ENCODE assay signal across 21 cellular contexts in the genomic region with DNA sequence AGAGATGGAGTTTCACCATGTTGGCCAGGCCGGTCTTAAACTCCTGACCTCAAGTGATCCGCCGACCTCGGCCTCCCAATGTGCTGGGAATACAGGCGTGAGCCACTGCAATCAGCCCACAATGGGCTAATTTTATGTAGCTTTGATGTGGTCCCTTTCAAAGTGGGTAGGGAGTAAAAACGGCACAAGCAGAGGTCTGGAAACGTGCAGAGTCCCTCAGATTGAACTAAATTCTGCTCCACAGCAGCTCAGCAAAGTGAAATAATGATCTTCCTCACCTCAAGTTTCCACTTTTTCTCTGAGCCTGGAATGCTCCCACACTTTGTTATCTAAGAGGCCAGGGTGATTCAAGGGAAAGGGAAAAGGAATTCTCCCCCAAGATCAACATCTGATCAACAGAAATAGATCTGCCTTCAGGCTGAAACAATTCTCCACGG. TPM values are rescaled to one million over a fixed set of nuclear protein-coding genes. Genes with fewer than 3 reads are reported as not detected.
DNase-seq lines count a peak whose midpoint lies in the region; ATAC-seq, FAIRE-seq and TF ChIP-seq lines count a peak whose summit lies in the region.
"Had no signal": no experiment of that assay in that cellular context is flagged by ENCODE, and none has a peak within 500 bp of the region (broad histone marks: within the 10 kb centered on the region; RNA-seq: fewer than 3 reads in every experiment).

No MANE protein-coding gene starts in this region.

- H3K4me2 ChIP-seq in HepG2 (ENCODE audit: low read depth, low read length), result no peak overlapping the region

- H3K27ac ChIP-seq in HepG2 (ENCODE audit: extremely low read length, insufficient read depth, low read length), result no peak overlapping the region
- no peak overlapping the region for H3K27ac ChIP-seq in left ventricle myocardium inferior (replicated peaks)

- peaks cover 0 to 18% of the 10 kb centered on the region in 2 experiments; a peak in 2 of 5 replicates for H3K27me3 ChIP-seq in HepG2 (ENCODE audit: control insufficient read depth in 1 of 2, insufficient read depth in 2 of 2, low read length in 2 of 2)
- H3K27me3 ChIP-seq in left ventricle myocardium inferior (ENCODE audit: low read depth), result peaks cover 44% of the 10 kb centered on the region

- 12% methylated on average over 8 of the region's 8 CpGs for WGBS in HepG2 (ENCODE audit: low lambda C conversion rate)

- no TSS peak for BruUV-seq in HepG2 (replicated peaks; lab: Mats Ljungman, UMichigan)

- H3K4me1 ChIP-seq in HepG2 (ENCODE audit: insufficient read depth, low read length) (no peaks in the 10 kb centered on the region), left ventricle myocardium inferior (peaks cover 6% of the 10 kb centered on the region)
- H3K4me1 ChIP-seq: Caco-2 had no signal

- TF ChIP-seq EP300 in HepG2 (IDR thresholded peaks at IDR 0.05; ENCODE audit: low read depth in 2 of 2, low read length in 2 of 2) (no peak), HepG2 (CRISPR knock-in tag; IDR thresholded peaks at IDR 0.05; ENCODE audit: borderline replicate concordance) (no peak)

- no peaks in the 10 kb centered on the region for H3K79me2 ChIP-seq in HepG2 (ENCODE audit: insufficient read depth, low read length)

- H3K9ac ChIP-seq in HepG2 (ENCODE audit: insufficient read depth, low read depth, low read length), result no peak overlapping the region

- intact Hi-C loops in HepG2 (cut with micrococcal nuclease; ENCODE audit: unreplicated experiment), result no loop called here
- intact Hi-C loops in left ventricle myocardium inferior (cut with micrococcal nuclease), result no loop called here

- H2AFZ ChIP-seq in HepG2 (ENCODE audit: low read length), result no peak overlapping the region

- H3K9me3 ChIP-seq in HepG2 (ENCODE audit: low read length) (no peaks in the 10 kb centered on the region), left ventricle myocardium inferior (replicated peaks) (no peaks in the 10 kb centered on the region)
- H3K9me3 ChIP-seq: Caco-2 had no signal

- H3K36me3 ChIP-seq in HepG2 (replicated peaks in 1 of 2; ENCODE audit: control insufficient read depth in 1 of 2, insufficient read depth in 2 of 2, low read length in 2 of 2), result no peaks in the 10 kb centered on the region
- no peaks in the 10 kb centered on the region for H3K36me3 ChIP-seq in left ventricle myocardium inferior

- ATAC-seq in HepG2, result no peak
- ATAC-seq: GM12878 had no signal

- no peak overlapping the region for H3K4me3 ChIP-seq in HepG2 (replicated peaks in 1 of 3; ENCODE audit: insufficient read depth in 1 of 3, low read depth in 2 of 3, low read length in 3 of 3)
- H3K4me3 ChIP-seq in left ventricle myocardium inferior, result no peak overlapping the region
- H3K4me3 ChIP-seq: GM12878 had no signal

- in situ Hi-C loops in HepG2 (cut with HindIII; ENCODE audit: extremely low pct_ligation_motif_present, low pct_unique_long_range_greater_than_20kb), result no loop called here

- TF ChIP-seq RAD21 in HepG2 (CRISPR knock-in tag; IDR thresholded peaks at IDR 0.05), result no peak

- no peaks in the 10 kb centered on the region for H4K20me1 ChIP-seq in HepG2 (ENCODE audit: insufficient read depth, low read length)

- peak; percentile 16 for DNase-seq in astrocyte of the hippocampus (ENCODE audit: low read depth, low spot score)
- peak; percentile 66 for DNase-seq in foreskin melanocyte
- peak; percentile 64 for DNase-seq in putamen (ENCODE audit: low spot score)
- no peak for DNase-seq in amniotic stem cell (lab: John Stamatoyannopoulos, UW)
- DNase-seq in NCI-H2171 (lab: John Stamatoyannopoulos, UW), result no peak
- DNase-seq in HepG2 (ENCODE audit: low spot score), result no peak
- no peak for DNase-seq in left ventricle myocardium inferior
- DNase-seq: Caco-2; CD4-positive, alpha-beta memory T cell; DND-41; H7; Karpas-422; NCI-H1694; NCI-H2081; NCI-H446; NCI-H526; OCI-M1; Right ventricle myocardium superior had no signal

- CTCF ChIA-PET in HepG2 (lab: Yijun Ruan, JAX; ENCODE audit: low intra/inter-chr PET ratio, low total read pairs), result no interaction called here

- TF ChIP-seq POLR2A in HepG2 (IDR thresholded peaks at IDR 0.05; ENCODE audit: insufficient read depth in 1 of 2, low read depth in 2 of 2, low read length in 2 of 2), result no peak

- TF ChIP-seq CTCF in HepG2 (CRISPR knock-in tag; IDR thresholded peaks at IDR 0.05) (no peak), left ventricle myocardium inferior (IDR thresholded peaks at IDR 0.05; ENCODE audit: borderline replicate concordance) (no peak)

- no peak for FAIRE-seq in HepG2 (lab: Jason Lieb, UNC)
- FAIRE-seq: GM12878, RCC 7860 had no signal

- POLR2A ChIA-PET in HepG2 (lab: Yijun Ruan, JAX), result no interaction called here

TF ChIP-seq in HepG2, 621 proteins besides CTCF, POLR2A, EP300 and RAD21:
- no peak for TF ChIP-seq ZNF501 (CRISPR knock-in tag; IDR thresholded peaks at IDR 0.05)
- TF ChIP-seq SETDB1 (CRISPR knock-in tag; IDR thresholded peaks at IDR 0.05; ENCODE audit: borderline replicate concordance), result no peak
- TF ChIP-seq SRSF1 (optimal IDR thresholded peaks at IDR 0.05; ENCODE audit: low read depth, low read length), result no peak
- TF ChIP-seq SRF (IDR thresholded peaks at IDR 0.05; ENCODE audit: low read depth, low read length), result no peak
- no peak for TF ChIP-seq ZNF713 (CRISPR knock-in tag; IDR thresholded peaks at IDR 0.05)
- no peak for TF ChIP-seq MLX (CRISPR knock-in tag; IDR thresholded peaks at IDR 0.05)
- no peak for TF ChIP-seq HOXA5 (CRISPR knock-in tag; IDR thresholded peaks at IDR 0.05)

RNA-seq across cellular contexts. Expression of gene CCDC3, which starts 6.1 kb away (rescaled TPM):
- total RNA-seq in HepG2 (2016; rRNA removed; fragmentation: Illumina TruSeq; extraction: Trizol) (not detected in 2 replicates), left ventricle myocardium inferior (5.8 TPM)
- total RNA-seq in HepG2 (2016; cell fraction: cytosol; rRNA removed; fragmentation: Illumina TruSeq; extraction: Trizol; ENCODE audit: low read depth), result not detected in 2 replicates
- total RNA-seq in HepG2 (2016; cell fraction: insoluble cytoplasmic fraction; rRNA removed; fragmentation: Illumina TruSeq; extraction: Trizol), result not detected in 2 replicates
- total RNA-seq in HepG2 (2016; cell fraction: membrane; rRNA removed; fragmentation: Illumina TruSeq; extraction: Trizol), result not detected in 2 replicates
- total RNA-seq in HepG2 (2016; cell fraction: nucleus; rRNA removed; fragmentation: Illumina TruSeq; extraction: Trizol), result not detected in 2 replicates
- 0.03 TPM in 1 of 2 replicates, not detected in the other for polyA plus RNA-seq in HepG2 (2011; rRNA removed)
- polyA plus RNA-seq in HepG2 (2011; cell fraction: cytosol; rRNA removed), result 0.03 TPM in 1 of 2 replicates, not detected in the other
- polyA plus RNA-seq in HepG2 (2011; cell fraction: nucleus; rRNA removed), result not detected in 2 replicates
- 0.04 TPM in 1 of 2 replicates, not detected in the other for polyA plus RNA-seq in HepG2 (2012)
- polyA plus RNA-seq in HepG2 (2016; cell fraction: cytosol; fragmentation: Illumina TruSeq; extraction: Trizol; ENCODE audit: low read depth), result not detected in 2 replicates
- not detected in 2 replicates for polyA plus RNA-seq in HepG2 (2016; cell fraction: insoluble cytoplasmic fraction; fragmentation: Illumina TruSeq; extraction: Trizol; ENCODE audit: low read depth)
- not detected in 2 replicates for polyA plus RNA-seq in HepG2 (2016; cell fraction: membrane; fragmentation: Illumina TruSeq; extraction: Trizol; ENCODE audit: low read depth)
- not detected in 2 replicates for polyA plus RNA-seq in HepG2 (2016; cell fraction: nucleus; fragmentation: Illumina TruSeq; extraction: Trizol; ENCODE audit: insufficient read depth, low read depth)
- polyA minus RNA-seq in HepG2 (2011; rRNA and poly(A)+ RNA removed; ENCODE audit: low replicate concordance), result 0.09 TPM in 1 of 2 replicates, not detected in the other
- polyA minus RNA-seq in HepG2 (2011; cell fraction: cytosol; rRNA and poly(A)+ RNA removed), result not detected in 2 replicates
- not detected in 2 replicates for polyA minus RNA-seq in HepG2 (2011; cell fraction: nucleus; rRNA and poly(A)+ RNA removed)
- total RNA-seq: CD4-positive, alpha-beta memory T cell; MCF 10A had no signal
- polyA plus RNA-seq: CD4-positive, alpha-beta memory T cell; GM12878 had no signal

Comparison
In these comparisons a context has a peak if more than half of its experiments do, and no peak if none do; other contexts are left out.
1. DNase-seq: peak in astrocyte of the hippocampus (single experiment), foreskin melanocyte (single experiment) and putamen (single experiment); none in amniotic stem cell (single experiment), NCI-H2171 (single experiment), HepG2 (single experiment) and left ventricle myocardium inferior (single experiment).